Comparison of ENCODE assay signal across 8 cellular contexts in the genomic region with DNA sequence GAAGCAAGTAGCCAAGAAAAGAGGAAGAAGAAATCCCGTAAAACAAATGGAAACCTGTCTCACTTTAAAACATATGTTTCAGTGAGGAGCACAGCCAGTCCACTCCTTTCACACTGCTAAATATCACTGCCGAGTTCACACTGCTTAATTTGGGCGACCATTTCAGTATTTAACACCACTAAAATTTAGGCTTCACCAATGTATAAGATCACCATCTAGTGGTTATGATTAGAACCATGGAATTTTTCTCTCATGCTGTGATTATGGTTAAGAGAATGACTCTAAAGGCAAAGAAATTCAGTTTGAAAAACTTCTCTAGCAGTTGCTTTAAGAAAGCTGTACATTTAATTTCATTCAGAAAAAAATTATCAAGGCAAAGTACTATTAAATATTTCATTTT. TPM values are rescaled to one million over a fixed set of nuclear protein-coding genes. Genes with fewer than 3 reads are reported as not detected.
DNase-seq lines count a peak whose midpoint lies in the region; ATAC-seq, FAIRE-seq and TF ChIP-seq lines count a peak whose summit lies in the region.

No MANE protein-coding gene starts in this region.

- intact Hi-C loops in Caco-2 (cut with micrococcal nuclease; ENCODE audit: unreplicated experiment), result loop anchor here (1.0 to 5.0 kb wide), 4 partner anchors 110 to 333 kb away; no protein-coding TSS in a partner anchor
- intact Hi-C loops in aorta (cut with DNase I), result loop anchor here (10.0 kb wide), 1 partner anchor 153 kb away; no protein-coding TSS in a partner anchor

- H3K9me3 ChIP-seq in Caco-2 (no peaks in the 10 kb centered on the region), aorta (ENCODE audit: control insufficient read depth, low read length) (no peaks in the 10 kb centered on the region)

- TF ChIP-seq CTCF in Caco-2 (IDR thresholded peaks at IDR 0.05; ENCODE audit: insufficient read depth in 1 of 2, low read depth in 1 of 2, low read length in 1 of 2, severe bottlenecking in 1 of 2, unreplicated experiment in 1 of 2) (peak; percentile 36 to 49), bronchial epithelial cell (IDR thresholded peaks at IDR 0.05; ENCODE audit: insufficient read depth, low read length, severe bottlenecking) (peak; percentile 32)

- peak; percentile 76 for ATAC-seq in GM18520 (IDR thresholded peaks at IDR 0.05; ENCODE audit: unreplicated experiment)
- ATAC-seq in HG02885 (IDR thresholded peaks at IDR 0.05; ENCODE audit: poor library complexity, unreplicated experiment), result peak; percentile 87
- ATAC-seq in left lobe of liver, result peak; percentile 97
- ATAC-seq in aorta (ENCODE audit: low FRiP score), result peak; percentile 74

- peak in 1 of 2 experiments; percentile 6 for DNase-seq in Caco-2
- peak; percentile 23 for DNase-seq in NCI-H2227 (lab: John Stamatoyannopoulos, UW; ENCODE audit: unreplicated experiment)
- peak; percentile 55 for DNase-seq in bronchial epithelial cell (ENCODE audit: low read depth)
- no peak for DNase-seq in left lobe of liver (ENCODE audit: low spot score)
- DNase-seq in aorta, result no peak
- DNase-seq in putamen (ENCODE audit: low spot score), result no peak

- H3K4me3 Mint-ChIP-seq in Caco-2 (ENCODE audit: unreplicated experiment), result no peak overlapping the region

- H3K4me1 ChIP-seq in Caco-2 (no peaks in the 10 kb centered on the region), aorta (ENCODE audit: control insufficient read depth in 1 of 2, insufficient read depth in 2 of 2, low read length in 2 of 2) (no peaks in the 10 kb centered on the region)

- BruUV-seq in Caco-2 (replicated peaks; lab: Mats Ljungman, UMichigan), result no TSS peak

- no peaks in the 10 kb centered on the region for H3K4me1 Mint-ChIP-seq in Caco-2 (ENCODE audit: low read depth, unreplicated experiment)

- no peak overlapping the region for H3K27ac ChIP-seq in aorta (ENCODE audit: low read depth in 1 of 2, low read length in 2 of 2)

- H3K36me3 Mint-ChIP-seq in Caco-2 (ENCODE audit: insufficient read depth, unreplicated experiment), result no peaks in the 10 kb centered on the region

- CTCF ChIA-PET in Caco-2 (lab: Charles Lee), result interaction anchor here (0.6 kb wide), 1 partner anchor 103 kb away, joined by 3 read pairs; no protein-coding TSS in a partner anchor

- no peaks in the 10 kb centered on the region for H3K27me3 Mint-ChIP-seq in Caco-2 (ENCODE audit: insufficient read depth, unreplicated experiment)

- no peak overlapping the region for H3K4me3 ChIP-seq in Caco-2 (ENCODE audit: low read depth, low read length)
- H3K4me3 ChIP-seq in bronchial epithelial cell (ENCODE audit: low read depth, low read length), result no peak overlapping the region
- H3K4me3 ChIP-seq in aorta (ENCODE audit: low read length in 2 of 2), result no peak overlapping the region

- 14 to 19% methylated on average over 3 of the region's 3 CpGs for WGBS in aorta, 2 donors

- H3K27me3 ChIP-seq in Caco-2 (replicated peaks; ENCODE audit: control insufficient read depth, insufficient read depth, low read length) (no peaks in the 10 kb centered on the region), bronchial epithelial cell (ENCODE audit: control insufficient read depth, insufficient read depth, low read length) (no peaks in the 10 kb centered on the region), aorta (ENCODE audit: control insufficient read depth in 1 of 2, insufficient read depth in 2 of 2, low read length in 1 of 2) (no peaks in the 10 kb centered on the region)

- no peak overlapping the region for H3K27ac Mint-ChIP-seq in Caco-2 (ENCODE audit: unreplicated experiment)

- POLR2A ChIA-PET in Caco-2 (lab: Charles Lee), result no interaction called here

- H3K36me3 ChIP-seq in Caco-2 (ENCODE audit: control insufficient read depth, insufficient read depth, low read length) (no peaks in the 10 kb centered on the region), bronchial epithelial cell (ENCODE audit: control insufficient read depth, insufficient read depth, low read length) (no peaks in the 10 kb centered on the region), aorta (ENCODE audit: control insufficient read depth in 1 of 2, insufficient read depth in 2 of 2, low read length in 1 of 2) (no peaks in the 10 kb centered on the region)

- H3K9me3 Mint-ChIP-seq in Caco-2 (ENCODE audit: unreplicated experiment), result no peaks in the 10 kb centered on the region

- no peak for FAIRE-seq in bronchial epithelial cell (lab: Jason Lieb, UNC)

RNA-seq across cellular contexts. Expression of gene SLC4A7, which starts 16.6 kb away (rescaled TPM):
- 14.9 and 16.9 TPM in 2 replicates for total RNA-seq in Caco-2 (2022)
- total RNA-seq in bronchial epithelial cell, result 91.4 and 96.6 TPM in 2 replicates
- 2.7 TPM for total RNA-seq in left lobe of liver
- total RNA-seq in aorta, result 10 to 100 TPM; 61.0 to 62.8 TPM
- polyA plus RNA-seq in aorta, result 10 to 100 TPM in 1 of 2 donors, 1 to 10 TPM in 1; 5.4 to 14.0 TPM

Comparison
In these comparisons a context has a peak if more than half of its experiments do, and no peak if none do; other contexts are left out.
1. DNase-seq: peak in NCI-H2227 (single experiment) and bronchial epithelial cell (single experiment); none in left lobe of liver (single experiment), aorta (0 of 2) and putamen (single experiment).
2. Peak in every context shown above with its lines, with median percentiles within 50 percentile points of each other: ATAC-seq.